20 cellular contexts compared by ENCODE assay signal in genomic region chr17:77155125-77155524, GRCh38. TPM values are rescaled to one million over a fixed set of nuclear protein-coding genes. Genes with fewer than 3 reads are reported as not detected.
DNase-seq lines count a peak whose midpoint lies in the region; ATAC-seq and TF ChIP-seq lines count a peak whose summit lies in the region.
"Had no signal": no experiment of that assay in that cellular context is flagged by ENCODE, and none has a peak within 500 bp of the region (broad histone marks: within the 10 kb centered on the region; RNA-seq: fewer than 3 reads in every experiment).

No MANE protein-coding gene starts in this region.

- ATAC-seq in natural killer cell (no peak), WTC11 (no peak), GM21576 (IDR thresholded peaks at IDR 0.05; ENCODE audit: unreplicated experiment) (no peak), GM19324 (IDR thresholded peaks at IDR 0.05; ENCODE audit: low FRiP score, unreplicated experiment) (no peak)
- no peak for ATAC-seq in natural killer cell treated with Interleukin-12 subunit alpha and Interleukin-12 subunit beta and Interleukin-15 and Interleukin-18, amount 100 ng/mL, for 72 hours

- H3K27ac Mint-ChIP-seq in natural killer cell (peak overlapping the region; percentile 41 to 69), WTC11 (peak overlapping the region; percentile 53)
- peak overlapping the region in 1 of 2 donors; percentile 52 for H3K27ac Mint-ChIP-seq in natural killer cell treated with Interleukin-12 subunit alpha and Interleukin-12 subunit beta and Interleukin-15 and Interleukin-18, amount 100 ng/mL, for 72 hours

- H2BK12ac ChIP-seq in mesenchymal stem cell (ENCODE audit: low read length in 2 of 2) = no peak overlapping the region

- H3K4me1 Mint-ChIP-seq in natural killer cell (peaks cover 36 to 60% of the 10 kb centered on the region in 2 donors), WTC11 (peaks cover 14% of the 10 kb centered on the region)
- H3K4me1 Mint-ChIP-seq in natural killer cell treated with Interleukin-12 subunit alpha and Interleukin-12 subunit beta and Interleukin-15 and Interleukin-18, amount 100 ng/mL, for 72 hours (ENCODE audit: low read depth in 2 of 2) = peaks cover 46 to 55% of the 10 kb centered on the region in 2 donors

- H3K27me3 Mint-ChIP-seq in natural killer cell (ENCODE audit: low read depth in 2 of 2) (no peaks in the 10 kb centered on the region), WTC11 (ENCODE audit: low read depth) (no peaks in the 10 kb centered on the region)
- H3K27me3 Mint-ChIP-seq in natural killer cell treated with Interleukin-12 subunit alpha and Interleukin-12 subunit beta and Interleukin-15 and Interleukin-18, amount 100 ng/mL, for 72 hours = no peaks in the 10 kb centered on the region

- POLR2A ChIA-PET in WTC11 (lab: Charles Lee) = interaction anchor here (0.6 kb wide), 1 partner anchor 58 kb away, joined by 4 read pairs; no protein-coding TSS in a partner anchor

- peak overlapping the region; percentile 74 for H3K9ac ChIP-seq in mesenchymal stem cell (ENCODE audit: low read length)

- H3K14ac ChIP-seq in mesenchymal stem cell (ENCODE audit: low read length in 2 of 2) = no peak overlapping the region

- no peak overlapping the region for H2BK5ac ChIP-seq in mesenchymal stem cell (ENCODE audit: low read depth, low read length, poor library complexity, severe bottlenecking)

- H2BK120ac ChIP-seq in mesenchymal stem cell (ENCODE audit: low read depth, low read length) = no peak overlapping the region

- no peaks in the 10 kb centered on the region for H3K79me1 ChIP-seq in mesenchymal stem cell (replicated peaks; ENCODE audit: low read length, poor library complexity, severe bottlenecking)

- 96% methylated on average over 3 of the region's 3 CpGs for WGBS in mesenchymal stem cell
- WGBS in testis, 2 donors = 63 to 75% methylated on average over 3 of the region's 3 CpGs

- no peak overlapping the region for H3K4me2 ChIP-seq in mesenchymal stem cell (ENCODE audit: low read length, poor library complexity, severe bottlenecking)
- H3K4me2 ChIP-seq: hepatocyte, PC-9 had no signal

- H2AFZ ChIP-seq in mesenchymal stem cell (ENCODE audit: low read depth, low read length) = no peak overlapping the region
- H2AFZ ChIP-seq: hepatocyte, PC-9 had no signal

- H3K4me3 Mint-ChIP-seq in natural killer cell = no peak overlapping the region
- no peak overlapping the region for H3K4me3 Mint-ChIP-seq in natural killer cell treated with Interleukin-12 subunit alpha and Interleukin-12 subunit beta and Interleukin-15 and Interleukin-18, amount 100 ng/mL, for 72 hours
- H3K4me3 Mint-ChIP-seq in WTC11 = no peak overlapping the region

- H3K9me3 ChIP-seq in mesenchymal stem cell (ENCODE audit: control insufficient read depth, low read length) = no peaks in the 10 kb centered on the region
- H3K9me3 ChIP-seq in testis = no peaks in the 10 kb centered on the region
- H3K9me3 ChIP-seq: SJSA1, thoracic aorta had no signal

- H3K4me1 ChIP-seq in mesenchymal stem cell (ENCODE audit: control insufficient read depth, insufficient read depth, low read depth, low read length) = peaks cover 12% of the 10 kb centered on the region
- peaks cover 52% of the 10 kb centered on the region for H3K4me1 ChIP-seq in testis

- H4K8ac ChIP-seq in mesenchymal stem cell (ENCODE audit: low read length) = no peak overlapping the region

- H3K27ac ChIP-seq in mesenchymal stem cell (ENCODE audit: low read length, poor library complexity, severe bottlenecking) (no peak overlapping the region), testis (peak overlapping the region; percentile 28 to 31)
- H3K27ac ChIP-seq: hepatocyte, PC-9, SJSA1, thoracic aorta had no signal

- H3K4ac ChIP-seq in mesenchymal stem cell (ENCODE audit: low read depth in 1 of 2, low read length in 2 of 2) = peak overlapping the region in 1 of 2 experiments; percentile 5

- intact Hi-C loops in natural killer cell (cut with micrococcal nuclease) = no loop called here
- intact Hi-C loops in testis (cut with DNase I; ENCODE audit: low total_unique reads) = no loop called here

- H3K36me3 Mint-ChIP-seq in natural killer cell (no peaks in the 10 kb centered on the region), WTC11 (peaks cover 5% of the 10 kb centered on the region; the same call in 1 of the 2 replicates)
- H3K36me3 Mint-ChIP-seq in natural killer cell treated with Interleukin-12 subunit alpha and Interleukin-12 subunit beta and Interleukin-15 and Interleukin-18, amount 100 ng/mL, for 72 hours = peaks cover 12% of the 10 kb centered on the region

- H3K23ac ChIP-seq in mesenchymal stem cell (ENCODE audit: low read length in 2 of 2) = no peak overlapping the region

- H3K4me3 ChIP-seq in mesenchymal stem cell (ENCODE audit: insufficient read depth in 1 of 2, low read depth in 1 of 2, low read length in 2 of 2) (no peak overlapping the region), testis (no peak overlapping the region)
- H3K4me3 ChIP-seq: hepatocyte, PC-9, SJSA1, thoracic aorta had no signal

- DNase-seq in natural killer cell (no peak), WTC11 (ENCODE audit: low spot score) (no peak), mesenchymal stem cell (no peak), testis (no peak), ureter (ENCODE audit: low spot score) (no peak)
- DNase-seq in natural killer cell treated with Interleukin-12 subunit alpha and Interleukin-12 subunit beta and Interleukin-15 and Interleukin-18, amount 100 ng/mL, for 72 hours (ENCODE audit: low spot score) = no peak
- DNase-seq: activated T-cell treated with anti-CD3 and anti-CD28 coated beads, Interleukin-2, amount 50 U/mL, for 48 hours; cerebellar nuclear complex; kidney; MV-4-11; NCI-H524; PC-9; posterior cingulate gyrus; small intestine; stimulated activated CD4-positive, alpha-beta T cell treated with anti-CD3 and anti-CD28 coated beads, Interleukin-4, amount 100 ng/mL, for 24 hours had no signal

- no peak overlapping the region for H2BK15ac ChIP-seq in mesenchymal stem cell (ENCODE audit: low read depth, poor library complexity, severe bottlenecking)

- TF ChIP-seq POLR2A in testis (IDR thresholded peaks at IDR 0.05) = no peak

- H3K36me3 ChIP-seq in mesenchymal stem cell (ENCODE audit: control insufficient read depth in 1 of 2, insufficient read depth in 2 of 2, low read depth in 1 of 2, low read length in 2 of 2) (peaks cover 21 to 31% of the 10 kb centered on the region in 2 experiments), testis (ENCODE audit: low read depth, missing control alignments) (no peaks in the 10 kb centered on the region)
- H3K36me3 ChIP-seq: thoracic aorta had no signal

- no peak overlapping the region for H4K91ac ChIP-seq in mesenchymal stem cell (ENCODE audit: low read length)

- TF ChIP-seq CTCF in natural killer cell (IDR thresholded peaks at IDR 0.05) = no peak
- no peak for TF ChIP-seq CTCF in WTC11 (IDR thresholded peaks at IDR 0.05)
- TF ChIP-seq CTCF in testis (IDR thresholded peaks at IDR 0.05) = no peak

- no peak overlapping the region for H3K18ac ChIP-seq in mesenchymal stem cell (ENCODE audit: low read depth in 1 of 2, low read length in 2 of 2)

- H3K27me3 ChIP-seq in mesenchymal stem cell (ENCODE audit: control insufficient read depth in 1 of 2, insufficient read depth in 1 of 2, low read length in 2 of 2) (no peaks in the 10 kb centered on the region), testis (no peaks in the 10 kb centered on the region)
- H3K27me3 ChIP-seq: hepatocyte, SJSA1 had no signal

- no peaks in the 10 kb centered on the region for H3K9me3 Mint-ChIP-seq in natural killer cell
- no peaks in the 10 kb centered on the region for H3K9me3 Mint-ChIP-seq in natural killer cell treated with Interleukin-12 subunit alpha and Interleukin-12 subunit beta and Interleukin-15 and Interleukin-18, amount 100 ng/mL, for 72 hours
- H3K9me3 Mint-ChIP-seq in WTC11 = no peaks in the 10 kb centered on the region

- H2AK5ac ChIP-seq in mesenchymal stem cell (ENCODE audit: low read length, severe bottlenecking) = no peak overlapping the region

- CTCF ChIA-PET in WTC11 (lab: Charles Lee) = interaction anchor here (0.6 kb wide), 1 partner anchor 115 kb away, joined by 3 read pairs; no protein-coding TSS in a partner anchor

TF ChIP-seq in WTC11, 78 proteins besides CTCF, POLR2A, EP300 and RAD21 (continues in another document):
- TF ChIP-seq, protein P1, sequence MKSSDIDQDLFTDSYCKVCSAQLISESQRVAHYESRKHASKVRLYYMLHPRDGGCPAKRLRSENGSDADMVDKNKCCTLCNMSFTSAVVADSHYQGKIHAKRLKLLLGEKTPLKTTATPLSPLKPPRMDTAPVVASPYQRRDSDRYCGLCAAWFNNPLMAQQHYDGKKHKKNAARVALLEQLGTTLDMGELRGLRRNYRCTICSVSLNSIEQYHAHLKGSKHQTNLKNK (CRISPR knock-in tag; IDR thresholded peaks at IDR 0.05) = no peak
- no peak for TF ChIP-seq MAX (CRISPR knock-in tag; IDR thresholded peaks at IDR 0.05)
- TF ChIP-seq, protein P2, sequence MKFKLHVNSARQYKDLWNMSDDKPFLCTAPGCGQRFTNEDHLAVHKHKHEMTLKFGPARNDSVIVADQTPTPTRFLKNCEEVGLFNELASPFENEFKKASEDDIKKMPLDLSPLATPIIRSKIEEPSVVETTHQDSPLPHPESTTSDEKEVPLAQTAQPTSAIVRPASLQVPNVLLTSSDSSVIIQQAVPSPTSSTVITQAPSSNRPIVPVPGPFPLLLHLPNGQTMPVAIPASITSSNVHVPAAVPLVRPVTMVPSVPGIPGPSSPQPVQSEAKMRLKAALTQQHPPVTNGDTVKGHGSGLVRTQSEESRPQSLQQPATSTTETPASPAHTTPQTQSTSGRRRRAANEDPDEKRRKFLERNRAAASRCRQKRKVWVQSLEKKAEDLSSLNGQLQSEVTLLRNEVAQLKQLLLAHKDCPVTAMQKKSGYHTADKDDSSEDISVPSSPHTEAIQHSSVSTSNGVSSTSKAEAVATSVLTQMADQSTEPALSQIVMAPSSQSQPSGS (CRISPR knock-in tag; IDR thresholded peaks at IDR 0.05; ENCODE audit: borderline replicate concordance, low read depth) = no peak

RNA-seq across cellular contexts. Expression of gene SEC14L1, which starts 14.4 kb away (rescaled TPM):
- total RNA-seq in natural killer cell = 100 to 1,000 TPM; 129 to 160 (median 129) TPM
- 100 to 1,000 TPM in 1 of 2 donors, 10 to 100 TPM in 1; 91.6 to 117 TPM for total RNA-seq in natural killer cell treated with Interleukin-12 subunit alpha and Interleukin-12 subunit beta and Interleukin-15 and Interleukin-18, amount 100 ng/mL, for 72 hours
- total RNA-seq in WTC11 (2021) = 77.2 to 82.8 TPM (median 81.0 TPM) in 3 replicates
- polyA plus RNA-seq in mesenchymal stem cell (2013, experiment 1 of 2) = 101 TPM
- 107 TPM for polyA plus RNA-seq in mesenchymal stem cell (2013, experiment 2 of 2)
- 100 to 1,000 TPM; 240 to 262 TPM for total RNA-seq in testis
- polyA plus RNA-seq in testis (ENCODE audit: insufficient read depth, low read depth, low replicate concordance) = 143 TPM
- total RNA-seq in ureter = 66.7 TPM
